9 cellular contexts compared by ENCODE assay signal in genomic region chr19:38653028-38653571, GRCh38. TPM values are rescaled to one million over a fixed set of nuclear protein-coding genes. Genes with fewer than 3 reads are reported as not detected.
A peak's percentile ranks its signal among the peaks of the same experiment; 100 is the strongest.
DNase-seq lines count a peak whose midpoint lies in the region; ATAC-seq, FAIRE-seq and TF ChIP-seq lines count a peak whose summit lies in the region.
"Had no signal": no experiment of that assay in that cellular context is flagged by ENCODE, and none has a peak within 500 bp of the region (broad histone marks: within the 10 kb centered on the region; RNA-seq: fewer than 3 reads in every experiment).

No MANE protein-coding gene starts in this region.

- H4K20me1 ChIP-seq in astrocyte (ENCODE audit: insufficient read depth, low read length) (peaks cover 80% of the 10 kb centered on the region), keratinocyte (ENCODE audit: control insufficient read depth, extremely low read depth, insufficient read depth, low read length) (peaks cover 9% of the 10 kb centered on the region)

- TF ChIP-seq CTCF in astrocyte (IDR thresholded peaks at IDR 0.05; ENCODE audit: insufficient read depth, low read depth, low read length) (no peak), keratinocyte (optimal IDR thresholded peaks at IDR 0.05 in 1 of 3, IDR thresholded peaks at IDR 0.05 in 1 of 3, conservative IDR thresholded peaks at IDR 0.05 in 1 of 3; ENCODE audit: extremely low read depth in 1 of 3, insufficient read depth in 2 of 3, low read length in 3 of 3) (no peak)

- H3K36me3 ChIP-seq in astrocyte (ENCODE audit: insufficient read depth, low read length) (peaks cover 3% of the 10 kb centered on the region), keratinocyte (ENCODE audit: control insufficient read depth in 2 of 2, extremely low read depth in 1 of 2, insufficient read depth in 2 of 2, low read length in 2 of 2) (peaks cover 4 to 33% of the 10 kb centered on the region in 2 experiments)

- no peak overlapping the region for H3K4me3 ChIP-seq in astrocyte (ENCODE audit: insufficient read depth, low read depth, low read length)
- peak overlapping the region in 2 of 3 experiments; percentile 2 to 39 for H3K4me3 ChIP-seq in keratinocyte (ENCODE audit: control insufficient read depth in 2 of 3, extremely low read depth in 1 of 3, insufficient read depth in 2 of 3, low read depth in 1 of 3, low read length in 3 of 3)

- peaks cover under 1% of the 10 kb centered on the region for H3K9me3 Mint-ChIP-seq in astrocyte (ENCODE audit: unreplicated experiment)

- dilution Hi-C loops in keratinocyte (cut with MboI; ENCODE audit: extremely low pct_ligation_motif_present, low sequenced_read_pairs), result no loop called here

- peak overlapping the region; percentile 99 for H3K4me3 Mint-ChIP-seq in astrocyte (ENCODE audit: unreplicated experiment)
- H3K4me3 Mint-ChIP-seq: activated CD8-positive, alpha-beta T cell treated with anti-CD3 and anti-CD28 coated beads, Interleukin-2, amount 10 ng/mL, durations not matched to agents 7 days and 5 days had no signal

- H3K9me3 ChIP-seq in astrocyte (ENCODE audit: insufficient read depth, low read depth, low read length) (no peaks in the 10 kb centered on the region), keratinocyte (ENCODE audit: control insufficient read depth, low read depth, low read length) (no peaks in the 10 kb centered on the region)

- no peak overlapping the region for H2AFZ ChIP-seq in astrocyte (ENCODE audit: low read depth, low read length)
- no peak overlapping the region for H2AFZ ChIP-seq in keratinocyte (ENCODE audit: control insufficient read depth, low read length)

- peak overlapping the region; percentile 99 for H3K27ac ChIP-seq in astrocyte (ENCODE audit: low read depth, low read length)
- H3K27ac ChIP-seq in keratinocyte (ENCODE audit: control insufficient read depth, insufficient read depth, low read length), result peak overlapping the region; percentile 98

- no peaks in the 10 kb centered on the region for H3K27me3 Mint-ChIP-seq in astrocyte (ENCODE audit: low read depth, unreplicated experiment)

- peaks cover 14% of the 10 kb centered on the region for H3K36me3 Mint-ChIP-seq in astrocyte (ENCODE audit: low read depth, unreplicated experiment)

- H3K27me3 ChIP-seq in astrocyte (ENCODE audit: insufficient read depth, low read length) (no peaks in the 10 kb centered on the region), keratinocyte (ENCODE audit: control insufficient read depth, extremely low read depth, insufficient read depth, low read length) (no peaks in the 10 kb centered on the region)

- peak overlapping the region; percentile 87 for H3K4me2 ChIP-seq in astrocyte (ENCODE audit: low read length)
- peak overlapping the region; percentile 71 for H3K4me2 ChIP-seq in keratinocyte (ENCODE audit: control insufficient read depth, extremely low read depth, insufficient read depth, low read depth, low read length)

- DNase-seq in MV-4-11 (lab: John Stamatoyannopoulos, UW) (peak; percentile 60), astrocyte (ENCODE audit: low read depth) (peak; percentile 45), keratinocyte (ENCODE audit: low read depth, low spot score) (no peak), superior temporal gyrus (ENCODE audit: extremely low spot score) (peak; percentile 50), NCI-H526 treated with DMSO at 0.1 percent for 48 hours (lab: John Stamatoyannopoulos, UW) (no peak), NK-92 (lab: John Stamatoyannopoulos, UW; ENCODE audit: unreplicated experiment) (no peak)
- DNase-seq: activated CD8-positive, alpha-beta T cell treated with anti-CD3 and anti-CD28 coated beads, Interleukin-2, amount 10 ng/mL, durations not matched to agents 7 days and 5 days had no signal

- peaks cover 60% of the 10 kb centered on the region for H3K4me1 Mint-ChIP-seq in astrocyte (ENCODE audit: low read depth, unreplicated experiment)

- FAIRE-seq in astrocyte (lab: Jason Lieb, UNC) (no peak), keratinocyte (lab: Jason Lieb, UNC) (no peak)

- H3K79me2 ChIP-seq in astrocyte (ENCODE audit: insufficient read depth, low read length) (peaks cover 100% of the 10 kb centered on the region), keratinocyte (ENCODE audit: control insufficient read depth, insufficient read depth, low read length) (peaks cover 89% of the 10 kb centered on the region)

- no peaks in the 10 kb centered on the region for H3K9me1 ChIP-seq in keratinocyte (ENCODE audit: control insufficient read depth, extremely low read depth, insufficient read depth, low read length)

- ATAC-seq in HG03378 (IDR thresholded peaks at IDR 0.05; ENCODE audit: unreplicated experiment) (no peak), GM21737 (IDR thresholded peaks at IDR 0.05; ENCODE audit: unreplicated experiment) (no peak)
- ATAC-seq: activated CD8-positive, alpha-beta T cell treated with anti-CD3 and anti-CD28 coated beads, Interleukin-2, amount 10 ng/mL, durations not matched to agents 7 days and 5 days had no signal

- H3K9ac ChIP-seq in astrocyte (ENCODE audit: low read length) (peak overlapping the region; percentile 100), keratinocyte (ENCODE audit: control insufficient read depth, extremely low read depth, insufficient read depth, low read length) (peak overlapping the region; percentile 99)

- peak overlapping the region; percentile 64 for H3K27ac Mint-ChIP-seq in astrocyte (ENCODE audit: unreplicated experiment)
- H3K27ac Mint-ChIP-seq: activated CD8-positive, alpha-beta T cell treated with anti-CD3 and anti-CD28 coated beads, Interleukin-2, amount 10 ng/mL, durations not matched to agents 7 days and 5 days had no signal

- H3K4me1 ChIP-seq in astrocyte (ENCODE audit: insufficient read depth, low read length) (peaks cover 78% of the 10 kb centered on the region), keratinocyte (ENCODE audit: control insufficient read depth, extremely low read depth, insufficient read depth, low read length) (peaks cover 71% of the 10 kb centered on the region)

RNA-seq across cellular contexts. Expression of gene ACTN4, which starts 5.7 kb away (rescaled TPM):
- 805 and 879 TPM in 2 replicates for total RNA-seq in astrocyte
- polyA plus RNA-seq in keratinocyte, result 463 to 720 TPM (median 526 TPM) in 3 replicates
- 762 TPM for polyA plus RNA-seq in keratinocyte (2011; ENCODE audit: low read depth)
- 452 and 468 TPM in 2 replicates for polyA plus RNA-seq in keratinocyte (2011; cell fraction: cytosol; rRNA removed)
- 1,020 and 1,377 TPM in 2 replicates for polyA plus RNA-seq in keratinocyte (2011; cell fraction: nucleus; rRNA removed)
- 537 and 1,150 TPM in 2 replicates for polyA plus RNA-seq in keratinocyte (2012; ENCODE audit: low replicate concordance)
- 417 to 1,584 TPM (median 501 TPM) in 3 replicates for polyA minus RNA-seq in keratinocyte
- 376 TPM for polyA minus RNA-seq in keratinocyte (2011; cell fraction: cytosol; rRNA and poly(A)+ RNA removed)
- 400 and 697 TPM in 2 replicates for polyA minus RNA-seq in keratinocyte (2011; cell fraction: nucleus; rRNA and poly(A)+ RNA removed)

RNA-seq across cellular contexts. Expression of gene EIF3K, which starts 34.1 kb away (rescaled TPM):
- 222 and 229 TPM in 2 replicates for total RNA-seq in astrocyte
- 240 to 304 TPM (median 260 TPM) in 3 replicates for polyA plus RNA-seq in keratinocyte
- 262 TPM for polyA plus RNA-seq in keratinocyte (2011; ENCODE audit: low read depth)
- 399 and 557 TPM in 2 replicates for polyA plus RNA-seq in keratinocyte (2011; cell fraction: cytosol; rRNA removed)
- 275 and 357 TPM in 2 replicates for polyA plus RNA-seq in keratinocyte (2011; cell fraction: nucleus; rRNA removed)
- polyA plus RNA-seq in keratinocyte (2012; ENCODE audit: low replicate concordance), result 276 and 339 TPM in 2 replicates
- 344 to 553 TPM (median 352 TPM) in 3 replicates for polyA minus RNA-seq in keratinocyte
- 270 TPM for polyA minus RNA-seq in keratinocyte (2011; cell fraction: cytosol; rRNA and poly(A)+ RNA removed)
- 60.8 and 84.1 TPM in 2 replicates for polyA minus RNA-seq in keratinocyte (2011; cell fraction: nucleus; rRNA and poly(A)+ RNA removed)

RNA-seq across cellular contexts. Expression of gene MAP4K1, which starts 35.3 kb away (rescaled TPM):
- 0.87 and 1.7 TPM in 2 replicates for total RNA-seq in astrocyte
- 0.22 to 0.25 TPM in 2 of 3 replicates, not detected in the other for polyA plus RNA-seq in keratinocyte
- polyA plus RNA-seq in keratinocyte (2011; ENCODE audit: low read depth), result not detected
- 0.06 TPM in 1 of 2 replicates, not detected in the other for polyA plus RNA-seq in keratinocyte (2011; cell fraction: cytosol; rRNA removed)
- 0.52 and 0.60 TPM in 2 replicates for polyA plus RNA-seq in keratinocyte (2011; cell fraction: nucleus; rRNA removed)
- 0.23 and 0.81 TPM in 2 replicates for polyA plus RNA-seq in keratinocyte (2012; ENCODE audit: low replicate concordance)
- polyA minus RNA-seq in keratinocyte, result not detected in 3 replicates
- polyA minus RNA-seq in keratinocyte (2011; cell fraction: cytosol; rRNA and poly(A)+ RNA removed), result not detected
- polyA minus RNA-seq in keratinocyte (2011; cell fraction: nucleus; rRNA and poly(A)+ RNA removed), result not detected in 2 replicates

Comparison
In these comparisons a context has a peak if more than half of its experiments do, and no peak if none do; other contexts are left out.
1. DNase-seq: peak in MV-4-11 (single experiment), astrocyte (single experiment) and superior temporal gyrus (single experiment); none in keratinocyte (single experiment), NCI-H526 treated with DMSO at 0.1 percent for 48 hours (single experiment) and NK-92 (single experiment).